Comparison of ENCODE assay signal across 8 cellular contexts in the genomic region with DNA sequence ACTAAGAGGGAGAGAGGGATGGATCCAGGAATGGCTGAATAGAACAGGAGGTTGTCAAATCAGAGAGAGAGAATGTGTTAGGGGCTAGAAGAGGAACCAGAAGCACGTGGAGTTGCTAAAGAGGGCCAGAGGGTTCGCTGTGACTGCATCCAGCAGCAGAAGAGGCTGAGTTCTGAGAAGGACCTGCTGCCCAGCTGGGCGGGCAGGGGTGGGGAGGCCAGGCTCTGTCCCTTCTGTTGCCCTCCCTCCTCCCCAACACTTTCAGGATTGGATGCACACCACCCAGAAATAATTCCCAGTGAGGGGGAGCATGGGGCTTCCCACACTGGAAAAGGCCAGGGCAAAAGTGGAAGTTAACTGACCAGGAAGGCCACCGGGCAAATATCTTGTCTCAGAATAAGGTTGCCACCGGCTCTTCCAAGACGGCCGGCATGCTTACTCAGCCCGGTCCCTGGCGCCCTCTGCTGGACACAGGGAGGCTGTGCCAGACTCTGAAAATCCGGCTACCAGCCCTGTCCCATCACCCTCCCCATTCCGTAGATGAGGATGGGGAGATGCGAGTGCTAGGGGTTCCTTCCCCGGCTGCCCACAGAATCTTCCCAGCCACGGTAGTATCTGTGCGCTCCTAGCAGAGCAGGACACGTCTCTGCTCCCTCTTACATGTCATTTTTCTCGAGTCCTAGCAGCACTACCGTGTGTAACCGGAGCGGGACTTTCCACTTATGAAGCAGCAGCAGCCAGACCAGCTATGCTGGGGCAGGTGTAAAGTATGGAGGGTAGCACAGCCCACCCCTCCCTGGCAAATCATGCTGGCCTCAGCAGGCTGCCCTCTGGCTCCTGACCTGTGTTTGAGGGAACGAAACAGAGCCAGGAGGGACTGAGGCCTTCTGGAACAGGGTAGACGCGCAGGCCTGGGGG. TPM values are rescaled to one million over a fixed set of nuclear protein-coding genes. Genes with fewer than 3 reads are reported as not detected.
DNase-seq lines count a peak whose midpoint lies in the region; ATAC-seq and TF ChIP-seq lines count a peak whose summit lies in the region.

No MANE protein-coding gene starts in this region.

- peaks cover 10 to 33% (median 13%) of the 10 kb centered on the region in 4 donors for H3K4me1 ChIP-seq in transverse colon

- POLR2A ChIA-PET in activated naive CD8-positive, alpha-beta T cell treated with anti-CD3 and anti-CD28 coated beads, Interleukin-2, amount 10 ng/mL, durations not matched to agents 7 days and 5 days (lab: Charles Lee): interaction anchor here (0.8 kb wide), 1 partner anchor 18 kb away, joined by 3 read pairs; no protein-coding TSS in a partner anchor

- peak; percentile 95 to 98 (median 96) for TF ChIP-seq CTCF in transverse colon (IDR thresholded peaks at IDR 0.05)

- no peak for TF ChIP-seq POLR2A in transverse colon (IDR thresholded peaks at IDR 0.05)

- H3K36me3 Mint-ChIP-seq in activated naive CD8-positive, alpha-beta T cell treated with anti-CD3 and anti-CD28 coated beads, Interleukin-2, amount 10 ng/mL, durations not matched to agents 7 days and 5 days: no peaks in the 10 kb centered on the region

- peak; percentile 79 for ATAC-seq in activated naive CD8-positive, alpha-beta T cell treated with anti-CD3 and anti-CD28 coated beads, Interleukin-2, amount 10 ng/mL, durations not matched to agents 7 days and 5 days (ENCODE audit: low read depth)
- ATAC-seq in Right ventricle myocardium superior (ENCODE audit: poor library complexity): peak; percentile 77

- H3K36me3 ChIP-seq in transverse colon: no peaks in the 10 kb centered on the region

- H3K27ac Mint-ChIP-seq in activated naive CD8-positive, alpha-beta T cell treated with anti-CD3 and anti-CD28 coated beads, Interleukin-2, amount 10 ng/mL, durations not matched to agents 7 days and 5 days: no peak overlapping the region

- H3K9me3 ChIP-seq in transverse colon: no peaks in the 10 kb centered on the region

- H3K4me1 Mint-ChIP-seq in activated naive CD8-positive, alpha-beta T cell treated with anti-CD3 and anti-CD28 coated beads, Interleukin-2, amount 10 ng/mL, durations not matched to agents 7 days and 5 days: peaks cover 4% of the 10 kb centered on the region

- intact Hi-C loops in Right ventricle myocardium superior (cut with DNase I) (loop anchor here (2.0 to 5.0 kb wide), 2 partner anchors 73 to 150 kb away; no protein-coding TSS in a partner anchor), posterior cingulate gyrus (cut with DNase I) (loop anchor here (1.0 to 5.0 kb wide), 3 partner anchors 65 to 105 kb away; partner anchors contain the start of genes PHC2 and ZSCAN20), transverse colon (cut with DNase I; ENCODE audit: low total_unique reads) (loop anchor here (2.0 kb wide), 1 partner anchor 73 kb away; no protein-coding TSS in a partner anchor)

- DNase-seq in SIG-M5 treated with dmso at 0.1 percent for 504 hours (lab: John Stamatoyannopoulos, UW; ENCODE audit: unreplicated experiment) (peak; percentile 38), SIG-M5 (lab: John Stamatoyannopoulos, UW) (no peak), LoVo (ENCODE audit: low spot score) (peak; percentile 78), SW480 (ENCODE audit: low spot score) (peak; percentile 49), Right ventricle myocardium superior (peak; percentile 92), posterior cingulate gyrus (peak; percentile 81 to 99 (median 93)), transverse colon (peak; percentile 89)
- DNase-seq in activated naive CD8-positive, alpha-beta T cell treated with anti-CD3 and anti-CD28 coated beads, Interleukin-2, amount 10 ng/mL, durations not matched to agents 7 days and 5 days: peak; percentile 89

- in situ Hi-C loops in transverse colon (cut with MboI; ENCODE audit: low pct_ligation_motif_present in 1 of 4, low pct_unique_long_range_greater_than_20kb in 1 of 4, low sequenced_read_pairs in 3 of 4): loop anchor here (5.0 to 25.0 kb wide), 3 partner anchors 70 to 95 kb away; partner anchors contain the start of gene ZSCAN20 (in 1 of the 4)

- 0 to 30% methylated on average over 2 to 23 of the region's 23 CpGs for WGBS in transverse colon (ENCODE audit: low coverage in 1 of 2), 2 donors

- no peak overlapping the region for H3K4me3 Mint-ChIP-seq in activated naive CD8-positive, alpha-beta T cell treated with anti-CD3 and anti-CD28 coated beads, Interleukin-2, amount 10 ng/mL, durations not matched to agents 7 days and 5 days

- H3K9me3 Mint-ChIP-seq in activated naive CD8-positive, alpha-beta T cell treated with anti-CD3 and anti-CD28 coated beads, Interleukin-2, amount 10 ng/mL, durations not matched to agents 7 days and 5 days: no peaks in the 10 kb centered on the region

- peaks cover 2% of the 10 kb centered on the region for H3K27me3 Mint-ChIP-seq in activated naive CD8-positive, alpha-beta T cell treated with anti-CD3 and anti-CD28 coated beads, Interleukin-2, amount 10 ng/mL, durations not matched to agents 7 days and 5 days

- peak overlapping the region; percentile 11 to 55 (median 36) for H3K27ac ChIP-seq in transverse colon

- TF ChIP-seq EP300 in transverse colon (IDR thresholded peaks at IDR 0.05; ENCODE audit: low read depth): no peak

- no peak overlapping the region for H3K4me3 ChIP-seq in transverse colon

- no peaks in the 10 kb centered on the region for H3K27me3 ChIP-seq in transverse colon

RNA-seq across cellular contexts. Expression of gene A3GALT2, which starts 46.8 kb away (rescaled TPM):
- under 1 TPM in 1 of 2 experiments, not detected in 1; 0.31 TPM for total RNA-seq in activated naive CD8-positive, alpha-beta T cell treated with anti-CD3 and anti-CD28 coated beads, Interleukin-2, amount 10 ng/mL, durations not matched to agents 7 days and 5 days
- total RNA-seq in Right ventricle myocardium superior (not detected), transverse colon (not detected)
